8 cellular contexts compared by ENCODE assay signal in genomic region chr17:49707608-49708514, GRCh38. TPM values are rescaled to one million over a fixed set of nuclear protein-coding genes. Genes with fewer than 3 reads are reported as not detected.
A peak's percentile ranks its signal among the peaks of the same experiment; 100 is the strongest.
DNase-seq lines count a peak whose midpoint lies in the region; ATAC-seq and TF ChIP-seq lines count a peak whose summit lies in the region.

SLC35B1 (minus strand) TSS chr17:49707964; CDS start chr17:49707833, 131 bp downstream.

- ATAC-seq in gastroesophageal sphincter = peak; percentile 100

- no peaks in the 10 kb centered on the region for H3K9me3 Mint-ChIP-seq in activated naive CD4-positive, alpha-beta T cell treated with anti-CD3 and anti-CD28 coated beads, Interleukin-2, amount 10 ng/mL, durations not matched to agents 7 days and 5 days

- peaks cover 51% of the 10 kb centered on the region for H3K4me1 Mint-ChIP-seq in activated naive CD4-positive, alpha-beta T cell treated with anti-CD3 and anti-CD28 coated beads, Interleukin-2, amount 10 ng/mL, durations not matched to agents 7 days and 5 days

- CTCF ChIA-PET in HEK293T (lab: Yijun Ruan, JAX) = interaction anchor here (0.7 to 1.9 kb wide), 6 partner anchors 10 to 175 kb away, joined by 3 to 9 read pairs (median 4); partner anchors contain the start of genes FAM117A and NXPH3
- CTCF ChIA-PET in activated naive CD4-positive, alpha-beta T cell treated with anti-CD3 and anti-CD28 coated beads, Interleukin-2, amount 10 ng/mL, durations not matched to agents 7 days and 5 days (lab: Charles Lee) = interaction anchor here (0.6 to 25.7 kb wide), 25 partner anchors 12 to 307 kb away, joined by 3 to 377 read pairs (median 4); partner anchors contain the start of genes FAM117A, KAT7 and NXPH3

- H3K27ac ChIP-seq in gastroesophageal sphincter (peak within 1 kb of the TSS; percentile 73 to 93 (median 92)), temporal lobe (ENCODE audit: low read depth, low read length) (peak within 1 kb of the TSS; percentile 91)

- peak within 1 kb of the TSS; percentile 94 for H3K4me3 Mint-ChIP-seq in activated naive CD4-positive, alpha-beta T cell treated with anti-CD3 and anti-CD28 coated beads, Interleukin-2, amount 10 ng/mL, durations not matched to agents 7 days and 5 days

- peaks cover 7 to 35% (median 14%) of the 10 kb centered on the region in 3 donors for H3K4me1 ChIP-seq in gastroesophageal sphincter

- peak within 1 kb of the TSS; percentile 68 to 99 for H3K4me3 ChIP-seq in gastroesophageal sphincter

- H3K36me3 ChIP-seq in gastroesophageal sphincter = peaks cover 0 to 61% of the 10 kb centered on the region in 2 donors

- H3K27me3 ChIP-seq in gastroesophageal sphincter = no peaks in the 10 kb centered on the region

- DNase-seq in GM04504 (ENCODE audit: low read depth) (peak; percentile 98), HEK293T (ENCODE audit: extremely low spot score) (peak; percentile 99), MV-4-11 (lab: John Stamatoyannopoulos, UW) (peak; percentile 99), SK-N-DZ (ENCODE audit: low spot score) (peak; percentile 99), nucleus accumbens (lab: John Stamatoyannopoulos, UW) (peak; percentile 90 to 99 (median 97))
- peak; percentile 100 for DNase-seq in activated naive CD4-positive, alpha-beta T cell treated with anti-CD3 and anti-CD28 coated beads, Interleukin-2, amount 10 ng/mL, durations not matched to agents 7 days and 5 days

- POLR2A ChIA-PET in HEK293T (lab: Yijun Ruan, JAX) = interaction anchor here (1.0 to 2.9 kb wide), 13 partner anchors 10 to 294 kb away, joined by 3 to 15 read pairs (median 5); partner anchors contain the start of genes FAM117A, KAT7, NXPH3 and PHB1

- no peaks in the 10 kb centered on the region for H3K9me3 ChIP-seq in gastroesophageal sphincter

- peak; percentile 37 to 80 (median 66) for TF ChIP-seq CTCF in gastroesophageal sphincter (IDR thresholded peaks at IDR 0.05)

- WGBS in gastroesophageal sphincter (ENCODE audit: low coverage in 1 of 2), 2 donors = 0% methylated on average over 10 to 25 of the region's 53 CpGs

- H3K36me3 Mint-ChIP-seq in activated naive CD4-positive, alpha-beta T cell treated with anti-CD3 and anti-CD28 coated beads, Interleukin-2, amount 10 ng/mL, durations not matched to agents 7 days and 5 days = peaks cover 52% of the 10 kb centered on the region

- H3K27me3 Mint-ChIP-seq in activated naive CD4-positive, alpha-beta T cell treated with anti-CD3 and anti-CD28 coated beads, Interleukin-2, amount 10 ng/mL, durations not matched to agents 7 days and 5 days = no peaks in the 10 kb centered on the region

- TF ChIP-seq EP300 in gastroesophageal sphincter (IDR thresholded peaks at IDR 0.05) = no peak

- peak; percentile 68 for TF ChIP-seq POLR2A in gastroesophageal sphincter (IDR thresholded peaks at IDR 0.05)

- peak within 1 kb of the TSS; percentile 95 for H3K27ac Mint-ChIP-seq in activated naive CD4-positive, alpha-beta T cell treated with anti-CD3 and anti-CD28 coated beads, Interleukin-2, amount 10 ng/mL, durations not matched to agents 7 days and 5 days

TF ChIP-seq in HEK293T, 16 proteins besides CTCF, POLR2A, EP300 and RAD21:
- TF ChIP-seq SUZ12 (IDR thresholded peaks at IDR 0.05) (no peak), ELF4 (IDR thresholded peaks at IDR 0.05) (peak; percentile 64; the same call in 1 of the 2 replicates), CTBP1 (IDR thresholded peaks at IDR 0.05; ENCODE audit: borderline replicate concordance) (no peak; the same call in 1 of the 2 replicates), LEF1 (IDR thresholded peaks at IDR 0.05; ENCODE audit: borderline replicate concordance) (no peak), HDGF (IDR thresholded peaks at IDR 0.05; ENCODE audit: borderline replicate concordance) (no peak), PKNOX1 (IDR thresholded peaks at IDR 0.05) (peak; percentile 98), ARNT (IDR thresholded peaks at IDR 0.05) (no peak), FOXM1 (IDR thresholded peaks at IDR 0.05; ENCODE audit: borderline replicate concordance) (peak; percentile 94), FOXK2 (IDR thresholded peaks at IDR 0.05) (no peak), BHLHE40 (IDR thresholded peaks at IDR 0.05; ENCODE audit: borderline replicate concordance) (no peak), L3MBTL2 (conservative IDR thresholded peaks at IDR 0.05) (peak; percentile 60), NFRKB (IDR thresholded peaks at IDR 0.05) (no peak), ZNF384 (IDR thresholded peaks at IDR 0.05) (no peak), SP1 (IDR thresholded peaks at IDR 0.05) (no peak), FOXA1 (IDR thresholded peaks at IDR 0.05) (no peak), TARDBP (IDR thresholded peaks at IDR 0.05) (no peak)

RNA-seq across cellular contexts. Expression of gene SLC35B1, which starts in this region (rescaled TPM):
- 94.9 and 178 TPM in 2 replicates for polyA plus RNA-seq in SK-N-DZ (2014; cell fraction: cytosol; rRNA removed)
- 127 and 153 TPM in 2 replicates for polyA plus RNA-seq in SK-N-DZ (2014; cell fraction: nucleus; rRNA removed)
- 10 to 100 TPM; 17.9 to 35.6 (median 19.5) TPM for total RNA-seq in gastroesophageal sphincter
- 26.1 TPM for total RNA-seq in temporal lobe

Comparison
In these comparisons a context has a peak if more than half of its experiments do, and no peak if none do; other contexts are left out.
1. Peak in every context shown above with its lines: DNase-seq, ATAC-seq, H3K4me3 ChIP-seq and H3K27ac ChIP-seq.